ENCODE assay signal across 1 cellular context in genomic region chr6:135183532-135184440, GRCh38.
TF ChIP-seq lines count a peak whose summit lies in the region.

No MANE protein-coding gene starts in this region.

TF ChIP-seq in K562, 482 proteins besides CTCF, POLR2A, EP300 and RAD21 (continued from another document and continues in another):
- TF ChIP-seq ZMIZ1 (IDR thresholded peaks at IDR 0.05; ENCODE audit: low read depth in 2 of 2, low read length in 2 of 2) (no peak), POLR2AphosphoS5 (IDR thresholded peaks at IDR 0.05; ENCODE audit: control insufficient read depth, insufficient read depth, low read depth, low read length) (peak; percentile 38; the same call in 1 of the 2 replicates), ZNF584 (CRISPR knock-in tag; IDR thresholded peaks at IDR 0.05; ENCODE audit: low read depth) (no peak), ZNF785 (CRISPR knock-in tag; IDR thresholded peaks at IDR 0.05) (no peak), HMG20B (CRISPR knock-in tag; IDR thresholded peaks at IDR 0.05) (no peak), JUN (IDR thresholded peaks at IDR 0.05; ENCODE audit: borderline replicate concordance, low read depth, low read length) (no peak), JUN (CRISPR knock-in tag; IDR thresholded peaks at IDR 0.05; ENCODE audit: borderline replicate concordance) (no peak), MEF2A (IDR thresholded peaks at IDR 0.05; ENCODE audit: control insufficient read depth, low read depth, low read length) (no peak), RBM15 (IDR thresholded peaks at IDR 0.05; ENCODE audit: insufficient read depth, low read length) (no peak), HNRNPL (IDR thresholded peaks at IDR 0.05; ENCODE audit: low read depth, low read length) (no peak), TFAP4 (CRISPR knock-in tag; IDR thresholded peaks at IDR 0.05; ENCODE audit: borderline replicate concordance) (peak; percentile 69; the same call in 1 of the 2 replicates), GTF2A2 (tag; IDR thresholded peaks at IDR 0.05) (no peak), THRB (CRISPR knock-in tag; conservative IDR thresholded peaks at IDR 0.05) (no peak), TRIM25 (IDR thresholded peaks at IDR 0.05; ENCODE audit: borderline replicate concordance) (no peak), SMAD3 (CRISPR knock-in tag; conservative IDR thresholded peaks at IDR 0.05) (no peak), ZBTB43 (CRISPR knock-in tag; IDR thresholded peaks at IDR 0.05) (0 out of 2 replicates have a peak, but pooled peaks have one; percentile 51), PRMT5 (CRISPR knock-in tag; IDR thresholded peaks at IDR 0.05) (no peak), POU5F1 (IDR thresholded peaks at IDR 0.05; ENCODE audit: borderline replicate concordance, low read depth, low read length, partially characterized antibody) (no peak), ZNF133 (CRISPR knock-in tag; IDR thresholded peaks at IDR 0.05) (no peak), ZNF717 (CRISPR knock-in tag; IDR thresholded peaks at IDR 0.05) (no peak), JUND (IDR thresholded peaks at IDR 0.05; ENCODE audit: borderline replicate concordance, low read depth, low read length) (peak; percentile 52; the same call in 1 of the 2 replicates), JUND (tag; IDR thresholded peaks at IDR 0.05; ENCODE audit: borderline replicate concordance, low read depth, low read length) (peak; percentile 75; the same call in 1 of the 3 replicates), ELF2 (CRISPR knock-in tag; IDR thresholded peaks at IDR 0.05) (no peak), SAFB (IDR thresholded peaks at IDR 0.05; ENCODE audit: borderline replicate concordance, low read depth, low read length) (no peak), ZNF668 (CRISPR knock-in tag; IDR thresholded peaks at IDR 0.05) (no peak), DPF2 (IDR thresholded peaks at IDR 0.05) (no peak), DIDO1 (tag; IDR thresholded peaks at IDR 0.05; ENCODE audit: low read depth) (no peak), GABPB2 (CRISPR knock-in tag; conservative IDR thresholded peaks at IDR 0.05) (no peak), ZBTB40 (IDR thresholded peaks at IDR 0.05) (peak; percentile 76), ZBTB40 (CRISPR knock-in tag; IDR thresholded peaks at IDR 0.05) (no peak), NKRF (IDR thresholded peaks at IDR 0.05; ENCODE audit: borderline replicate concordance) (no peak), KDM2B (CRISPR knock-in tag; IDR thresholded peaks at IDR 0.05) (no peak), SMAD4 (CRISPR knock-in tag; conservative IDR thresholded peaks at IDR 0.05) (peak; percentile 56), BACH1 (tag; IDR thresholded peaks at IDR 0.05) (peak; percentile 49; the same call in 1 of the 2 replicates), ZBTB17 (CRISPR knock-in tag; IDR thresholded peaks at IDR 0.05) (peak; percentile 21; the same call in 1 of the 2 replicates), ZBTB11 (CRISPR knock-in tag; IDR thresholded peaks at IDR 0.05) (no peak)
